ENCODE assay signal across 31 cellular contexts in genomic region chr15:78182336-78182700, GRCh38. TPM values are rescaled to one million over a fixed set of nuclear protein-coding genes. Genes with fewer than 3 reads are reported as not detected.
"Had no signal": no experiment of that assay in that cellular context is flagged by ENCODE, and none has a peak within 500 bp of the region (broad histone marks: within the 10 kb centered on the region; RNA-seq: fewer than 3 reads in every experiment).

No MANE protein-coding gene starts in this region.

- H3K27ac ChIP-seq: coronary artery, esophagus muscularis mucosa, foreskin keratinocyte, heart right ventricle, right lobe of liver, vagina had no signal

- H3K27me3 ChIP-seq: esophagus muscularis mucosa, heart right ventricle, right lobe of liver, vagina had no signal

- H3K36me3 Mint-ChIP-seq: memory B cell, mesothelial cell of epicardium, naive B cell had no signal

- H3K4me3 Mint-ChIP-seq: memory B cell; mesothelial cell of epicardium; natural killer cell treated with Interleukin-12 subunit alpha and Interleukin-12 subunit beta and Interleukin-15 and Interleukin-18, amount 100 ng/mL, for 72 hours; neural crest cell; stimulated activated naive B cell treated with anti-CD40 and anti-IgM and Interleukin-4, amounts not matched to agents 10 μg/mL and 1 μg/mL and 100 μg/mL, for 72 hours; stimulated activated naive CD8-positive, alpha-beta T cell treated with anti-CD3 and anti-CD28 coated beads, Interleukin-15, Interleukin-2, amounts not matched to agents 100 ng/mL and 50 ng/mL, for 24 hours had no signal

- DNase-seq: dermis blood vessel endothelial cell; effector memory CD4-positive, alpha-beta T cell; glutamatergic neuron; heart right ventricle; hippocampal formation; kidney glomerular epithelial cell; left colon; left ventricle myocardium superior; mucosa of descending colon; naive B cell; posterior cingulate gyrus; retina; small intestine; stimulated activated CD4-positive, alpha-beta T cell treated with anti-CD3 and anti-CD28 coated beads, Interleukin-15, amount 100 ng/mL, for 24 hours; stimulated activated CD4-positive, alpha-beta T cell treated with anti-CD3 and anti-CD28 coated beads, Interleukin-2, amount 100 ng/mL, for 48 hours; stimulated activated naive B cell treated with anti-CD40 and anti-IgM and Interleukin-4, amounts not matched to agents 10 μg/mL and 1 μg/mL and 100 μg/mL, for 72 hours; trophoblast cell had no signal

- H3K27ac Mint-ChIP-seq: memory B cell; mesothelial cell of epicardium; natural killer cell treated with Interleukin-12 subunit alpha and Interleukin-12 subunit beta and Interleukin-15 and Interleukin-18, amount 100 ng/mL, for 72 hours; stimulated activated naive B cell treated with anti-CD40 and anti-IgM and Interleukin-4, amounts not matched to agents 10 μg/mL and 1 μg/mL and 100 μg/mL, for 72 hours; stimulated activated naive CD8-positive, alpha-beta T cell treated with anti-CD3 and anti-CD28 coated beads, Interleukin-15, Interleukin-2, amounts not matched to agents 100 ng/mL and 50 ng/mL, for 24 hours had no signal

- H3K9me3 Mint-ChIP-seq: memory B cell; mesothelial cell of epicardium; natural killer cell treated with Interleukin-12 subunit alpha and Interleukin-12 subunit beta and Interleukin-15 and Interleukin-18, amount 100 ng/mL, for 72 hours; neural crest cell; stimulated activated naive B cell treated with anti-CD40 and anti-IgM and Interleukin-4, amounts not matched to agents 10 μg/mL and 1 μg/mL and 100 μg/mL, for 72 hours; stimulated activated naive CD8-positive, alpha-beta T cell treated with anti-CD3 and anti-CD28 coated beads, Interleukin-15, Interleukin-2, amounts not matched to agents 100 ng/mL and 50 ng/mL, for 24 hours had no signal

- H3K9me3 ChIP-seq: esophagus muscularis mucosa, heart right ventricle, mucosa of descending colon, right lobe of liver, vagina had no signal

- H3K36me3 ChIP-seq: esophagus muscularis mucosa, heart right ventricle, right lobe of liver, vagina had no signal

- H3K4me1 ChIP-seq: esophagus muscularis mucosa, foreskin keratinocyte, heart right ventricle, right lobe of liver, vagina had no signal

- H3K4me3 ChIP-seq: coronary artery, esophagus muscularis mucosa, heart right ventricle, lung, mucosa of descending colon, right lobe of liver, vagina had no signal

- H3K4me1 Mint-ChIP-seq: memory B cell, mesothelial cell of epicardium, neural crest cell had no signal

RNA-seq across cellular contexts. Expression of gene ACSBG1, which starts 52.0 kb away (rescaled TPM):
- total RNA-seq: dermis blood vessel endothelial cell, endothelial cell of umbilical vein, fibroblast of lung, foreskin keratinocyte, pulmonary artery endothelial cell, right lobe of liver had no signal
